In genomic region chr11:36775157-36775556, GRCh38 we compare ENCODE assay signal across 26 cellular contexts.
A peak's percentile ranks its signal among the peaks of the same experiment; 100 is the strongest.
DNase-seq lines count a peak whose midpoint lies in the region; TF ChIP-seq lines count a peak whose summit lies in the region.
"Had no signal": no experiment of that assay in that cellular context is flagged by ENCODE, and none has a peak within 500 bp of the region (broad histone marks: within the 10 kb centered on the region; RNA-seq: fewer than 3 reads in every experiment).

No MANE protein-coding gene starts in this region.

- H3K36me3 Mint-ChIP-seq in HFFc6 (ENCODE audit: low read depth), result no peaks in the 10 kb centered on the region
- H3K36me3 Mint-ChIP-seq: IgD-negative memory B cell, naive B cell had no signal

- H3K4me1 Mint-ChIP-seq in HFFc6 (ENCODE audit: low read depth), result peaks cover 10% of the 10 kb centered on the region
- H3K4me1 Mint-ChIP-seq: activated CD4-positive, alpha-beta T cell treated with anti-CD3 and anti-CD28 coated beads for 36 hours; IgD-negative memory B cell; naive B cell had no signal

- peaks cover 3% of the 10 kb centered on the region; the same call in 1 of the 2 replicates for H3K27me3 Mint-ChIP-seq in HFFc6 (ENCODE audit: insufficient read depth)
- H3K27me3 Mint-ChIP-seq: IgD-negative memory B cell had no signal

- H3K4me3 Mint-ChIP-seq in HFFc6, result no peak overlapping the region
- H3K4me3 Mint-ChIP-seq: activated CD4-positive, alpha-beta T cell treated with anti-CD3 and anti-CD28 coated beads for 36 hours; activated T-cell treated with anti-CD3 and anti-CD28 coated beads, Interleukin-2, amount 50 U/mL, for 72 hours; H9; IgD-negative memory B cell; naive B cell; stimulated activated naive CD8-positive, alpha-beta T cell treated with anti-CD3 and anti-CD28 coated beads, Interleukin-15, Interleukin-2, amounts not matched to agents 100 ng/mL and 50 ng/mL, for 24 hours had no signal

- H3K9me3 Mint-ChIP-seq in HFFc6, result no peaks in the 10 kb centered on the region
- H3K9me3 Mint-ChIP-seq: activated T-cell treated with anti-CD3 and anti-CD28 coated beads, Interleukin-2, amount 50 U/mL, for 72 hours; H9; IgD-negative memory B cell; naive B cell; stimulated activated naive CD8-positive, alpha-beta T cell treated with anti-CD3 and anti-CD28 coated beads, Interleukin-15, Interleukin-2, amounts not matched to agents 100 ng/mL and 50 ng/mL, for 24 hours had no signal

- TF ChIP-seq CTCF in HFFc6 (IDR thresholded peaks at IDR 0.05), result no peak

- DNase-seq in A172 (ENCODE audit: low spot score) (peak; percentile 23), HFFc6 (peak; percentile 5), amniotic epithelial cell (ENCODE audit: low read depth) (peak; percentile 19), kidney glomerular epithelial cell (lab: John Stamatoyannopoulos, UW) (peak; percentile 5), NCI-H128 (lab: John Stamatoyannopoulos, UW; ENCODE audit: unreplicated experiment) (no peak), activated gamma-delta T cell (lab: John Stamatoyannopoulos, UW) (no peak), AG08396 (ENCODE audit: low spot score) (no peak), occipital lobe (lab: John Stamatoyannopoulos, UW) (no peak)
- DNase-seq: 8988T; activated CD4-positive, alpha-beta T cell treated with anti-CD3 and anti-CD28 coated beads for 36 hours; activated naive CD4-positive, alpha-beta T cell treated with anti-CD3 and anti-CD28 coated beads, Interleukin-2, amount 50 U/mL, for 16 hours; activated T-cell treated with anti-CD3 and anti-CD28 coated beads, Interleukin-2, amount 50 U/mL, for 72 hours; anterior cingulate cortex; COR-L47; dorsolateral prefrontal cortex; H9; naive B cell; NCI-H1694; NCI-H2227 treated with DMSO at 0.1 percent for 48 hours; SHP77 treated with DMSO at 0.1 percent for 48 hours; spleen; stimulated activated CD4-positive, alpha-beta T cell treated with anti-CD3 and anti-CD28 coated beads, Interleukin-4, amount 100 ng/mL, for 24 hours; T-helper 1 cell; tibial artery had no signal

- H3K27ac Mint-ChIP-seq in HFFc6, result no peak overlapping the region; the same call in 1 of the 2 replicates
- H3K27ac Mint-ChIP-seq: activated CD4-positive, alpha-beta T cell treated with anti-CD3 and anti-CD28 coated beads for 36 hours; activated T-cell treated with anti-CD3 and anti-CD28 coated beads, Interleukin-2, amount 50 U/mL, for 72 hours; H9; naive B cell; stimulated activated naive CD8-positive, alpha-beta T cell treated with anti-CD3 and anti-CD28 coated beads, Interleukin-15, Interleukin-2, amounts not matched to agents 100 ng/mL and 50 ng/mL, for 24 hours had no signal

Comparison
In these comparisons a context has a peak if more than half of its experiments do, and no peak if none do; other contexts are left out.
1. DNase-seq: peak in A172 (single experiment), HFFc6 (single experiment), amniotic epithelial cell (single experiment) and kidney glomerular epithelial cell (single experiment); none in NCI-H128 (single experiment), activated gamma-delta T cell (single experiment), AG08396 (single experiment) and occipital lobe (single experiment).